ENCODE assay signal across 27 cellular contexts in genomic region chr1:91944087-91944486, GRCh38. TPM values are rescaled to one million over a fixed set of nuclear protein-coding genes. Genes with fewer than 3 reads are reported as not detected.
"Had no signal": no experiment of that assay in that cellular context is flagged by ENCODE, and none has a peak within 500 bp of the region (broad histone marks: within the 10 kb centered on the region; RNA-seq: fewer than 3 reads in every experiment).

No MANE protein-coding gene starts in this region.

- ATAC-seq: activated CD8-positive, alpha-beta memory T cell treated with anti-CD3 and anti-CD28 coated beads, Interleukin-2, amount 10 ng/mL, durations not matched to agents 7 days and 5 days; left lobe of liver; stimulated activated effector memory CD8-positive, alpha-beta T cell treated with anti-CD3 and anti-CD28 coated beads, Interleukin-12 subunit alpha, Interleukin-12 subunit beta, amount 100 ng/mL, for 72 hours had no signal

- DNase-seq: activated B cell treated with CpG ODN at 0.5 μM for 24 hours; activated CD4-positive, alpha-beta memory T cell treated with anti-CD3 and anti-CD28 coated beads, Interleukin-2, amount 10 ng/mL, durations not matched to agents 7 days and 5 days; activated CD4-positive, alpha-beta T cell treated with anti-CD3 and anti-CD28 coated beads for 4 hours; activated CD8-positive, alpha-beta memory T cell treated with anti-CD3 and anti-CD28 coated beads, Interleukin-2, amount 10 ng/mL, durations not matched to agents 7 days and 5 days; activated naive CD4-positive, alpha-beta T cell treated with anti-CD3 and anti-CD28 coated beads, Interleukin-2, amount 50 U/mL, for 16 hours; activated T-cell treated with anti-CD3 and anti-CD28 coated beads, Interleukin-2, amount 50 U/mL, for 24 hours; effector CD4-positive, alpha-beta T cell; nephron progenitor cell; nucleus accumbens; posterior cingulate gyrus; sigmoid colon; stimulated activated CD4-positive, alpha-beta T cell treated with anti-CD3 and anti-CD28 coated beads, Interleukin-4, amount 100 ng/mL, for 24 hours; stomach; SW 1271; upper lobe of left lung had no signal

- H3K36me3 ChIP-seq: esophagus muscularis mucosa, sigmoid colon, stomach, upper lobe of left lung had no signal

- H3K4me1 ChIP-seq: esophagus muscularis mucosa, sigmoid colon, stomach, upper lobe of left lung had no signal

- H3K4me3 ChIP-seq: esophagus muscularis mucosa, lung, sigmoid colon, stomach, upper lobe of left lung had no signal

- H3K27me3 Mint-ChIP-seq: activated CD4-positive, alpha-beta memory T cell treated with anti-CD3 and anti-CD28 coated beads, Interleukin-2, amount 10 ng/mL, durations not matched to agents 7 days and 5 days; activated CD8-positive, alpha-beta memory T cell treated with anti-CD3 and anti-CD28 coated beads, Interleukin-2, amount 10 ng/mL, durations not matched to agents 7 days and 5 days; activated T-cell treated with anti-CD3 and anti-CD28 coated beads, Interleukin-2, amount 50 U/mL, for 24 hours had no signal

- H3K9me3 ChIP-seq: sigmoid colon, upper lobe of left lung had no signal

- H3K9me3 Mint-ChIP-seq: activated T-cell treated with anti-CD3 and anti-CD28 coated beads, Interleukin-2, amount 50 U/mL, for 24 hours; mesothelial cell of epicardium; stimulated activated effector memory CD8-positive, alpha-beta T cell treated with anti-CD3 and anti-CD28 coated beads, Interleukin-12 subunit alpha, Interleukin-12 subunit beta, amount 100 ng/mL, for 72 hours had no signal

- H3K27me3 ChIP-seq: esophagus muscularis mucosa, sigmoid colon, stomach, upper lobe of left lung had no signal

- H3K4me3 Mint-ChIP-seq: activated B cell treated with CpG ODN at 0.5 μM for 24 hours; activated CD4-positive, alpha-beta memory T cell treated with anti-CD3 and anti-CD28 coated beads, Interleukin-2, amount 10 ng/mL, durations not matched to agents 7 days and 5 days; activated CD8-positive, alpha-beta memory T cell treated with anti-CD3 and anti-CD28 coated beads, Interleukin-2, amount 10 ng/mL, durations not matched to agents 7 days and 5 days; activated T-cell treated with anti-CD3 and anti-CD28 coated beads, Interleukin-2, amount 50 U/mL, for 24 hours; mesothelial cell of epicardium; nephron progenitor cell; stimulated activated effector memory CD8-positive, alpha-beta T cell treated with anti-CD3 and anti-CD28 coated beads, Interleukin-12 subunit alpha, Interleukin-12 subunit beta, amount 100 ng/mL, for 72 hours had no signal

- H3K27ac ChIP-seq: esophagus muscularis mucosa, sigmoid colon, stomach, upper lobe of left lung had no signal

- H3K36me3 Mint-ChIP-seq: mesothelial cell of epicardium; stimulated activated effector memory CD8-positive, alpha-beta T cell treated with anti-CD3 and anti-CD28 coated beads, Interleukin-12 subunit alpha, Interleukin-12 subunit beta, amount 100 ng/mL, for 72 hours had no signal

- H3K4me1 Mint-ChIP-seq: activated B cell treated with CpG ODN at 0.5 μM for 24 hours, mesothelial cell of epicardium had no signal

- H3K27ac Mint-ChIP-seq: activated B cell treated with CpG ODN at 0.5 μM for 24 hours; activated CD4-positive, alpha-beta memory T cell treated with anti-CD3 and anti-CD28 coated beads, Interleukin-2, amount 10 ng/mL, durations not matched to agents 7 days and 5 days; activated CD8-positive, alpha-beta memory T cell treated with anti-CD3 and anti-CD28 coated beads, Interleukin-2, amount 10 ng/mL, durations not matched to agents 7 days and 5 days; activated T-cell treated with anti-CD3 and anti-CD28 coated beads, Interleukin-2, amount 50 U/mL, for 24 hours; mesothelial cell of epicardium; nephron progenitor cell; stimulated activated effector memory CD8-positive, alpha-beta T cell treated with anti-CD3 and anti-CD28 coated beads, Interleukin-12 subunit alpha, Interleukin-12 subunit beta, amount 100 ng/mL, for 72 hours had no signal

RNA-seq across cellular contexts. Expression of gene BRDT, which starts 5.1 kb away (rescaled TPM):
- total RNA-seq: activated B cell treated with CpG ODN at 0.5 μM for 24 hours; activated CD8-positive, alpha-beta memory T cell treated with anti-CD3 and anti-CD28 coated beads, Interleukin-2, amount 10 ng/mL, durations not matched to agents 7 days and 5 days; cerebellum; esophagus muscularis mucosa; left lobe of liver; mesothelial cell of epicardium; myocyte; renal cortical epithelial cell; sigmoid colon; stomach; T-helper 2 cell treated with Interferon-gamma antibody and Interleukin-4, amounts not matched to agents 100 ng/mL and 5 ng/mL, for 36 hours; temporal lobe; upper lobe of left lung had no signal
- polyA plus RNA-seq: adipose tissue, keratinocyte, lung, sigmoid colon, stomach had no signal
